ENCODE assay signal across 21 cellular contexts in genomic region chr10:35153723-35154122, GRCh38. TPM values are rescaled to one million over a fixed set of nuclear protein-coding genes. Genes with fewer than 3 reads are reported as not detected.
DNase-seq lines count a peak whose midpoint lies in the region; ATAC-seq and TF ChIP-seq lines count a peak whose summit lies in the region.
"Had no signal": no experiment of that assay in that cellular context is flagged by ENCODE, and none has a peak within 500 bp of the region (broad histone marks: within the 10 kb centered on the region; RNA-seq: fewer than 3 reads in every experiment).

No MANE protein-coding gene starts in this region.

- H3K27me3 ChIP-seq in H9 (ENCODE audit: insufficient read depth, low read length) (no peaks in the 10 kb centered on the region), smooth muscle cell (ENCODE audit: low read depth) (no peaks in the 10 kb centered on the region)
- H3K27me3 ChIP-seq: left lung, transverse colon had no signal

- no peak overlapping the region for H4K91ac ChIP-seq in H9 (ENCODE audit: insufficient read length, low read depth, low read length)

- H2BK5ac ChIP-seq in H9 (ENCODE audit: insufficient read length, low read length), result no peak overlapping the region

- H3K4me1 ChIP-seq in H9 (ENCODE audit: insufficient read depth, low read length), result no peaks in the 10 kb centered on the region
- H3K4me1 ChIP-seq in smooth muscle cell (ENCODE audit: low read depth), result peaks cover 9% of the 10 kb centered on the region
- H3K4me1 ChIP-seq: left lung had no signal

- no peak overlapping the region for H3K18ac ChIP-seq in H9 (ENCODE audit: insufficient read length, low read depth, low read length)

- H2AFZ ChIP-seq in H9 (ENCODE audit: low read length) (no peak overlapping the region), smooth muscle cell (ENCODE audit: low read depth) (no peak overlapping the region)
- H2AFZ ChIP-seq: GM23248 had no signal

- no peaks in the 10 kb centered on the region for H3K23me2 ChIP-seq in H9 (ENCODE audit: insufficient read length, low read depth, low read length, poor library complexity, severe bottlenecking)

- H3K36me3 Mint-ChIP-seq in H9 (ENCODE audit: insufficient read depth in 1 of 3, low read depth in 3 of 3), result peaks cover 2 to 5% (median 5%) of the 10 kb centered on the region in 3 experiments; a peak in 4 of 7 replicates

- no peak overlapping the region for H3K9ac ChIP-seq in H9 (ENCODE audit: extremely low read depth, insufficient read length, low read length)
- no peak overlapping the region for H3K9ac ChIP-seq in smooth muscle cell (ENCODE audit: low read depth)
- H3K9ac ChIP-seq: GM23248, KMS-11 had no signal

- no peaks in the 10 kb centered on the region for H3K27me3 Mint-ChIP-seq in H9 (ENCODE audit: low read depth)
- H3K27me3 Mint-ChIP-seq: activated CD8-positive, alpha-beta memory T cell treated with anti-CD3 and anti-CD28 coated beads, Interleukin-2, amount 10 ng/mL, durations not matched to agents 7 days and 5 days; activated T-helper 17 cell treated with anti-CD3 and anti-CD28 coated beads, Interleukin-2, amount 50 U/mL, for 72 hours; CD4-positive, alpha-beta T cell had no signal

- H4K5ac ChIP-seq in H9 (ENCODE audit: insufficient read length, low read depth, low read length), result no peak overlapping the region

- no peak for TF ChIP-seq CTCF in H9 (conservative IDR thresholded peaks at IDR 0.05)
- no peak for TF ChIP-seq CTCF in smooth muscle cell (IDR thresholded peaks at IDR 0.05; ENCODE audit: borderline replicate concordance, insufficient read depth, poor library complexity, severe bottlenecking)

- no peak overlapping the region for H3K14ac ChIP-seq in H9 (ENCODE audit: insufficient read depth, low read length)

- H3T11ph ChIP-seq in H9 (ENCODE audit: low read length), result no peak overlapping the region

- no peaks in the 10 kb centered on the region; a peak in 1 of 5 replicates for H3K9me3 Mint-ChIP-seq in H9
- H3K9me3 Mint-ChIP-seq: activated naive CD4-positive, alpha-beta T cell treated with anti-CD3 and anti-CD28 coated beads, Interleukin-2, amount 50 U/mL, for 72 hours; activated T-helper 17 cell treated with anti-CD3 and anti-CD28 coated beads, Interleukin-2, amount 50 U/mL, for 72 hours; CD4-positive, alpha-beta T cell had no signal

- no peak overlapping the region for H2AK5ac ChIP-seq in H9 (ENCODE audit: insufficient read length, low read length)

- no peak overlapping the region for H2BK12ac ChIP-seq in H9 (ENCODE audit: insufficient read length, low read depth, low read length)

- no peak overlapping the region for H3K4me3 Mint-ChIP-seq in H9
- H3K4me3 Mint-ChIP-seq: activated CD8-positive, alpha-beta memory T cell treated with anti-CD3 and anti-CD28 coated beads, Interleukin-2, amount 10 ng/mL, durations not matched to agents 7 days and 5 days; activated T-helper 17 cell treated with anti-CD3 and anti-CD28 coated beads, Interleukin-2, amount 50 U/mL, for 72 hours; CD4-positive, alpha-beta T cell had no signal

- no peak overlapping the region for H3K27ac ChIP-seq in H9 (ENCODE audit: insufficient read length, low read depth, low read length)
- H3K27ac ChIP-seq in adipose tissue (ENCODE audit: low read depth, low read length), result peak overlapping the region; percentile 62
- H3K27ac ChIP-seq in smooth muscle cell (ENCODE audit: low read depth), result no peak overlapping the region
- H3K27ac ChIP-seq: GM23248, KMS-11, left lung, SK-N-MC, transverse colon had no signal

- H3K56ac ChIP-seq in H9 (ENCODE audit: insufficient read length, low read depth, low read length), result no peak overlapping the region

- DNase-seq in H9, result no peak
- DNase-seq in left cardiac atrium, result no peak
- no peak for DNase-seq in smooth muscle cell (lab: John Stamatoyannopoulos, UW; ENCODE audit: unreplicated experiment)
- DNase-seq in GM19238 (ENCODE audit: insufficient read length, low spot score), result no peak
- DNase-seq: activated CD4-positive, alpha-beta T cell treated with anti-CD3 and anti-CD28 coated beads for 48 hours; activated CD8-positive, alpha-beta memory T cell treated with anti-CD3 and anti-CD28 coated beads, Interleukin-2, amount 10 ng/mL, durations not matched to agents 7 days and 5 days; CD4-positive, alpha-beta T cell; cerebellar nuclear complex; DMS 273 treated with DMSO at 0.1 percent for 48 hours; GM23248; left lung; NCI-H1694 treated with DMSO at 0.1 percent for 48 hours; transverse colon had no signal

- H3K23ac ChIP-seq in H9 (ENCODE audit: insufficient read length, low read depth, low read length), result no peak overlapping the region

- no peak overlapping the region for H3K4me3 ChIP-seq in smooth muscle cell
- H3K4me3 ChIP-seq: GM23248, left lung, SK-N-MC, transverse colon had no signal

- intact Hi-C loops in left cardiac atrium (cut with DNase I), result no loop called here

- peaks cover 8 to 15% of the 10 kb centered on the region in 2 experiments for H3K4me1 Mint-ChIP-seq in H9

- no peak overlapping the region for H3K4me2 ChIP-seq in H9 (ENCODE audit: insufficient read depth, insufficient read length, low read length)
- H3K4me2 ChIP-seq in smooth muscle cell, result peak overlapping the region; percentile 6
- H3K4me2 ChIP-seq: KMS-11 had no signal

- H3K27ac Mint-ChIP-seq in H9, result peak overlapping the region in 2 of 3 experiments; percentile 24 to 38; a peak in 2 of 7 replicates
- H3K27ac Mint-ChIP-seq: activated CD8-positive, alpha-beta memory T cell treated with anti-CD3 and anti-CD28 coated beads, Interleukin-2, amount 10 ng/mL, durations not matched to agents 7 days and 5 days; activated naive CD4-positive, alpha-beta T cell treated with anti-CD3 and anti-CD28 coated beads, Interleukin-2, amount 50 U/mL, for 72 hours; activated T-helper 17 cell treated with anti-CD3 and anti-CD28 coated beads, Interleukin-2, amount 50 U/mL, for 72 hours; CD4-positive, alpha-beta T cell had no signal

- H4K20me1 ChIP-seq in H9 (ENCODE audit: control insufficient read depth, insufficient read depth, insufficient read length) (no peaks in the 10 kb centered on the region), smooth muscle cell (ENCODE audit: low read depth) (no peaks in the 10 kb centered on the region)

- H3K4ac ChIP-seq in H9 (ENCODE audit: low read depth, low read length), result no peak overlapping the region

- no peak overlapping the region for H2BK15ac ChIP-seq in H9 (ENCODE audit: low read depth, low read length)

- H3F3A ChIP-seq in smooth muscle cell (ENCODE audit: low read depth), result no peaks in the 10 kb centered on the region

- H3K79me1 ChIP-seq in H9 (ENCODE audit: insufficient read depth, low read depth, low read length, poor library complexity, severe bottlenecking), result no peaks in the 10 kb centered on the region

- no peak overlapping the region for H4K8ac ChIP-seq in H9 (replicated peaks; ENCODE audit: insufficient read length, low read depth, low read length)

- H2BK120ac ChIP-seq in H9 (ENCODE audit: low read depth, low read length, poor library complexity, severe bottlenecking), result no peak overlapping the region

- no CpG with 5 or more reads among the region's 4 CpGs for WGBS in H9 (ENCODE audit: extremely low coverage, insufficient read length, low lambda C conversion rate)
- WGBS in adipose tissue, 3 donors, result 35 to 58% (median 58%) methylated on average over 4 of the region's 4 CpGs
- 22% methylated on average over 4 of the region's 4 CpGs for WGBS in smooth muscle cell (ENCODE audit: low lambda C conversion rate)

- ATAC-seq in left cardiac atrium (peak; percentile 84 to 92), HG03196 (IDR thresholded peaks at IDR 0.05; ENCODE audit: unreplicated experiment) (no peak), GM19035 (IDR thresholded peaks at IDR 0.05; ENCODE audit: unreplicated experiment) (no peak)
- ATAC-seq: activated CD8-positive, alpha-beta memory T cell treated with anti-CD3 and anti-CD28 coated beads, Interleukin-2, amount 10 ng/mL, durations not matched to agents 7 days and 5 days; activated naive CD4-positive, alpha-beta T cell treated with anti-CD3 and anti-CD28 coated beads, Interleukin-2, amount 50 U/mL, for 72 hours; activated T-helper 17 cell treated with anti-CD3 and anti-CD28 coated beads, Interleukin-2, amount 50 U/mL, for 72 hours; left lung; sciatic nerve had no signal

- H3K9me3 ChIP-seq in H9 (ENCODE audit: control insufficient read depth, low read depth, low read length) (no peaks in the 10 kb centered on the region), smooth muscle cell (replicated peaks; ENCODE audit: low read depth) (no peaks in the 10 kb centered on the region)
- H3K9me3 ChIP-seq: left lung, transverse colon had no signal

- H3K79me2 ChIP-seq in H9 (ENCODE audit: insufficient read depth, low read length) (no peaks in the 10 kb centered on the region), smooth muscle cell (ENCODE audit: low read depth) (peaks cover 19% of the 10 kb centered on the region)

- H3K36me3 ChIP-seq in smooth muscle cell (ENCODE audit: low read depth), result peaks cover 2% of the 10 kb centered on the region
- H3K36me3 ChIP-seq: left lung, transverse colon had no signal

- no peak overlapping the region for H2BK20ac ChIP-seq in H9 (ENCODE audit: low read depth, low read length, poor library complexity, severe bottlenecking)

RNA-seq across cellular contexts. Expression of gene CREM, which starts 27.1 kb away (rescaled TPM):
- total RNA-seq in H9 (2021) (19.7 and 20.0 TPM in 2 replicates), left cardiac atrium (10 to 100 TPM; 41.0 to 41.4 TPM), smooth muscle cell (49.3 and 102 TPM in 2 replicates)
- polyA plus RNA-seq in adipose tissue (100 to 1,000 TPM in 1 of 3 donors, 10 to 100 TPM in 2; 16.6 to 143 (median 75.4) TPM), smooth muscle cell (45.9 and 46.4 TPM in 2 replicates)

Comparison
In these comparisons a context has a peak if more than half of its experiments do, and no peak if none do; other contexts are left out.
1. ATAC-seq: peak in left cardiac atrium (2 of 2); none in HG03196 (single experiment) and GM19035 (single experiment).